1 cellular context compared by ENCODE assay signal in genomic region chr11:123640677-123641494, GRCh38.
TF ChIP-seq lines count a peak whose summit lies in the region.

No MANE protein-coding gene starts in this region.

TF ChIP-seq in H1, 55 proteins besides CTCF, POLR2A, EP300 and RAD21 (continued from another document):
- TF ChIP-seq CHD7 (IDR thresholded peaks at IDR 0.05; ENCODE audit: insufficient replicate concordance, low read length): no peak
- no peak for TF ChIP-seq USF2 (IDR thresholded peaks at IDR 0.05; ENCODE audit: low read length)
- TF ChIP-seq MAX (IDR thresholded peaks at IDR 0.05): peak; percentile 58
- TF ChIP-seq CHD2 (IDR thresholded peaks at IDR 0.05; ENCODE audit: low read length): no peak
- no peak for TF ChIP-seq PHF8 (conservative IDR thresholded peaks at IDR 0.05; ENCODE audit: low read depth, low read length)
- no peak for TF ChIP-seq HDAC2 (IDR thresholded peaks at IDR 0.05; ENCODE audit: borderline replicate concordance in 1 of 2, low read depth in 2 of 2, low read length in 2 of 2)
- TF ChIP-seq JUN (IDR thresholded peaks at IDR 0.05; ENCODE audit: low read depth, low read length): no peak
- no peak for TF ChIP-seq GABPA (IDR thresholded peaks at IDR 0.05; ENCODE audit: borderline replicate concordance, insufficient read depth, low read length)
- no peak for TF ChIP-seq CHD1 (IDR thresholded peaks at IDR 0.05; ENCODE audit: low read depth, low read length)
- TF ChIP-seq FOSL1 (IDR thresholded peaks at IDR 0.05; ENCODE audit: insufficient read depth, low read depth, low read length): no peak
- TF ChIP-seq RBBP5 (IDR thresholded peaks at IDR 0.05; ENCODE audit: borderline replicate concordance, low read depth, low read length): no peak
- no peak for TF ChIP-seq TAF1 (IDR thresholded peaks at IDR 0.05; ENCODE audit: low read depth, low read length)
- TF ChIP-seq E2F6 (IDR thresholded peaks at IDR 0.05): peak; percentile 71
- TF ChIP-seq HDAC6 (IDR thresholded peaks at IDR 0.05; ENCODE audit: low read depth, low read length): no peak
TF ChIP-seq in H1: peak in this region for 2.
